In genomic region chr14:68899033-68899603, GRCh38 we compare ENCODE assay signal across 13 cellular contexts.
DNase-seq lines count a peak whose midpoint lies in the region; ATAC-seq and TF ChIP-seq lines count a peak whose summit lies in the region.
"Had no signal": no experiment of that assay in that cellular context is flagged by ENCODE, and none has a peak within 500 bp of the region (broad histone marks: within the 10 kb centered on the region; RNA-seq: fewer than 3 reads in every experiment).

No MANE protein-coding gene starts in this region.

- H2BK15ac ChIP-seq in mesenchymal stem cell (ENCODE audit: low read depth, poor library complexity, severe bottlenecking), result no peak overlapping the region

- H3K9me3 ChIP-seq in mesenchymal stem cell (ENCODE audit: control insufficient read depth, low read length), result no peaks in the 10 kb centered on the region
- H3K9me3 ChIP-seq in upper lobe of right lung, result no peaks in the 10 kb centered on the region
- H3K9me3 ChIP-seq: adrenal gland, prostate gland, suprapubic skin had no signal

- peak overlapping the region; percentile 81 for H3K27ac Mint-ChIP-seq in activated T-cell treated with anti-CD3 and anti-CD28 coated beads, Interleukin-2, amount 50 U/mL, for 24 hours
- H3K27ac Mint-ChIP-seq in activated naive CD8-positive, alpha-beta T cell treated with anti-CD3 and anti-CD28 coated beads, Interleukin-2, amount 10 ng/mL, durations not matched to agents 7 days and 5 days, result peak overlapping the region; percentile 66

- H3K36me3 ChIP-seq in mesenchymal stem cell (ENCODE audit: control insufficient read depth in 1 of 2, insufficient read depth in 2 of 2, low read depth in 1 of 2, low read length in 2 of 2), result peaks cover 87 to 95% of the 10 kb centered on the region in 2 experiments
- peaks cover 74% of the 10 kb centered on the region for H3K36me3 ChIP-seq in upper lobe of right lung

- ATAC-seq in activated naive CD8-positive, alpha-beta T cell treated with anti-CD3 and anti-CD28 coated beads, Interleukin-2, amount 10 ng/mL, durations not matched to agents 7 days and 5 days (ENCODE audit: low read depth), result no peak
- peak; percentile 8 for ATAC-seq in upper lobe of right lung

- H2BK5ac ChIP-seq in mesenchymal stem cell (ENCODE audit: low read depth, low read length, poor library complexity, severe bottlenecking), result no peak overlapping the region

- no peaks in the 10 kb centered on the region for H3K9me3 Mint-ChIP-seq in activated T-cell treated with anti-CD3 and anti-CD28 coated beads, Interleukin-2, amount 50 U/mL, for 24 hours
- no peaks in the 10 kb centered on the region for H3K9me3 Mint-ChIP-seq in activated naive CD8-positive, alpha-beta T cell treated with anti-CD3 and anti-CD28 coated beads, Interleukin-2, amount 10 ng/mL, durations not matched to agents 7 days and 5 days

- no peak overlapping the region for H2AK5ac ChIP-seq in mesenchymal stem cell (ENCODE audit: low read length, severe bottlenecking)

- no peak overlapping the region for H3K23ac ChIP-seq in mesenchymal stem cell (ENCODE audit: low read length in 2 of 2)

- H3K27ac ChIP-seq in mesenchymal stem cell (ENCODE audit: low read length, poor library complexity, severe bottlenecking) (no peak overlapping the region), upper lobe of right lung (no peak overlapping the region)
- H3K27ac ChIP-seq: adrenal gland, SK-N-MC, suprapubic skin had no signal

- TF ChIP-seq CTCF in upper lobe of right lung (IDR thresholded peaks at IDR 0.05), result no peak

- H3K79me1 ChIP-seq in mesenchymal stem cell (replicated peaks; ENCODE audit: low read length, poor library complexity, severe bottlenecking), result peaks cover 59% of the 10 kb centered on the region

- H3K4me2 ChIP-seq in mesenchymal stem cell (ENCODE audit: low read length, poor library complexity, severe bottlenecking), result no peak overlapping the region

- no peak overlapping the region for H2BK120ac ChIP-seq in mesenchymal stem cell (ENCODE audit: low read depth, low read length)

- no peak overlapping the region for H3K4ac ChIP-seq in mesenchymal stem cell (ENCODE audit: low read depth in 1 of 2, low read length in 2 of 2)

- no peak overlapping the region for H3K4me3 Mint-ChIP-seq in activated T-cell treated with anti-CD3 and anti-CD28 coated beads, Interleukin-2, amount 50 U/mL, for 24 hours
- H3K4me3 Mint-ChIP-seq in activated naive CD8-positive, alpha-beta T cell treated with anti-CD3 and anti-CD28 coated beads, Interleukin-2, amount 10 ng/mL, durations not matched to agents 7 days and 5 days, result no peak overlapping the region

- POLR2A ChIA-PET in activated naive CD8-positive, alpha-beta T cell treated with anti-CD3 and anti-CD28 coated beads, Interleukin-2, amount 10 ng/mL, durations not matched to agents 7 days and 5 days (lab: Charles Lee), result no interaction called here

- no peak overlapping the region for H2BK12ac ChIP-seq in mesenchymal stem cell (ENCODE audit: low read length in 2 of 2)

- H3K4me1 Mint-ChIP-seq in activated T-cell treated with anti-CD3 and anti-CD28 coated beads, Interleukin-2, amount 50 U/mL, for 24 hours (ENCODE audit: low read depth), result peaks cover 32% of the 10 kb centered on the region
- H3K4me1 Mint-ChIP-seq in activated naive CD8-positive, alpha-beta T cell treated with anti-CD3 and anti-CD28 coated beads, Interleukin-2, amount 10 ng/mL, durations not matched to agents 7 days and 5 days, result peaks cover 24% of the 10 kb centered on the region

- peak overlapping the region in 1 of 2 experiments; percentile 1 for H3K14ac ChIP-seq in mesenchymal stem cell (ENCODE audit: low read length in 2 of 2)

- H3K4me3 ChIP-seq in mesenchymal stem cell (ENCODE audit: insufficient read depth in 1 of 2, low read depth in 1 of 2, low read length in 2 of 2) (peak overlapping the region in 1 of 2 experiments; percentile 42), upper lobe of right lung (no peak overlapping the region)
- H3K4me3 ChIP-seq: adrenal gland, prostate gland, SK-N-MC, suprapubic skin had no signal

- H3K27me3 Mint-ChIP-seq in activated T-cell treated with anti-CD3 and anti-CD28 coated beads, Interleukin-2, amount 50 U/mL, for 24 hours, result no peaks in the 10 kb centered on the region
- H3K27me3 Mint-ChIP-seq in activated naive CD8-positive, alpha-beta T cell treated with anti-CD3 and anti-CD28 coated beads, Interleukin-2, amount 10 ng/mL, durations not matched to agents 7 days and 5 days, result no peaks in the 10 kb centered on the region

- peak overlapping the region in 1 of 2 experiments; percentile 25 for H3K18ac ChIP-seq in mesenchymal stem cell (ENCODE audit: low read depth in 1 of 2, low read length in 2 of 2)

- DNase-seq in activated T-cell treated with anti-CD3 and anti-CD28 coated beads, Interleukin-2, amount 50 U/mL, for 24 hours, result no peak
- DNase-seq in activated T-cell treated with anti-CD3 and anti-CD28 coated beads for 4 hours (no peak), mesenchymal stem cell (no peak), upper lobe of right lung (no peak), dermis blood vessel endothelial cell (no peak), NCI-H748 (lab: John Stamatoyannopoulos, UW; ENCODE audit: unreplicated experiment) (no peak), putamen (ENCODE audit: low spot score) (no peak)
- DNase-seq in activated naive CD8-positive, alpha-beta T cell treated with anti-CD3 and anti-CD28 coated beads, Interleukin-2, amount 10 ng/mL, durations not matched to agents 7 days and 5 days, result no peak
- DNase-seq: adrenal gland, hippocampal formation had no signal

- H3K27me3 ChIP-seq in mesenchymal stem cell (ENCODE audit: control insufficient read depth in 1 of 2, insufficient read depth in 1 of 2, low read length in 2 of 2) (no peaks in the 10 kb centered on the region), upper lobe of right lung (no peaks in the 10 kb centered on the region)
- H3K27me3 ChIP-seq: adrenal gland, suprapubic skin had no signal

- H3K9ac ChIP-seq in mesenchymal stem cell (ENCODE audit: low read length), result no peak overlapping the region

- no peak overlapping the region for H2AFZ ChIP-seq in mesenchymal stem cell (ENCODE audit: low read depth, low read length)

- intact Hi-C loops in upper lobe of right lung (cut with DNase I), result no loop called here

- H3K4me1 ChIP-seq in mesenchymal stem cell (ENCODE audit: control insufficient read depth, insufficient read depth, low read depth, low read length) (peaks cover 19% of the 10 kb centered on the region), upper lobe of right lung (no peaks in the 10 kb centered on the region)
- H3K4me1 ChIP-seq: adrenal gland, prostate gland had no signal

- H4K8ac ChIP-seq in mesenchymal stem cell (ENCODE audit: low read length), result peak overlapping the region; percentile 52

- peaks cover 80% of the 10 kb centered on the region for H3K36me3 Mint-ChIP-seq in activated T-cell treated with anti-CD3 and anti-CD28 coated beads, Interleukin-2, amount 50 U/mL, for 24 hours (ENCODE audit: low read depth)
- peaks cover 25% of the 10 kb centered on the region for H3K36me3 Mint-ChIP-seq in activated naive CD8-positive, alpha-beta T cell treated with anti-CD3 and anti-CD28 coated beads, Interleukin-2, amount 10 ng/mL, durations not matched to agents 7 days and 5 days

- 96% methylated on average over 1 of the region's 1 CpG for WGBS in mesenchymal stem cell

- H4K91ac ChIP-seq in mesenchymal stem cell (ENCODE audit: low read length), result peak overlapping the region; percentile 46
